Comparison of ENCODE assay signal across 18 cellular contexts in the genomic region with DNA sequence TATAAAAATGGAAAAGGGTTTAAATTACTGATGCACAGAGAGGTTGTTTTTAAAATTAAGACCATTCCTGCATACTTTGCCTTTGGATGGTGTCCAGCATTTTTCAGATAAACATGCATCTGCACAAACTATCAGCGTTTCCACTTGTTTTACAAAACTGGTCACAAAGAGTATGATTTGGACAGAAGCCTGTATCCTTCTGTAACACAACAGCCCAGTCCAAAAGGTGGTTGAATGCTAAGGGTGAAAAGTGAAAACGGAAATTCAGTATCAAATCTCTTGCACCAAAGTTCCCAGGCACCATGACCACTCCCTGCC. TPM values are rescaled to one million over a fixed set of nuclear protein-coding genes. Genes with fewer than 3 reads are reported as not detected.
A peak's percentile ranks its signal among the peaks of the same experiment; 100 is the strongest.
DNase-seq lines count a peak whose midpoint lies in the region; ATAC-seq and TF ChIP-seq lines count a peak whose summit lies in the region.
"Had no signal": no experiment of that assay in that cellular context is flagged by ENCODE, and none has a peak within 500 bp of the region (broad histone marks: within the 10 kb centered on the region; RNA-seq: fewer than 3 reads in every experiment).

No MANE protein-coding gene starts in this region.

- H3K4me2 ChIP-seq in GM23248 (ENCODE audit: unreplicated experiment) (no peak overlapping the region), mesenchymal stem cell (ENCODE audit: low read length, poor library complexity, severe bottlenecking) (no peak overlapping the region)
- H3K4me2 ChIP-seq: neural progenitor cell had no signal

- no peaks in the 10 kb centered on the region for H3K79me2 ChIP-seq in GM23248 (ENCODE audit: insufficient read depth)

- peaks cover 10% of the 10 kb centered on the region for H3K79me1 ChIP-seq in mesenchymal stem cell (replicated peaks; ENCODE audit: low read length, poor library complexity, severe bottlenecking)

- TF ChIP-seq POLR2A in esophagus muscularis mucosa (IDR thresholded peaks at IDR 0.05; ENCODE audit: low read depth) (no peak), upper lobe of left lung (IDR thresholded peaks at IDR 0.05) (no peak)

- H2AK5ac ChIP-seq in mesenchymal stem cell (ENCODE audit: low read length, severe bottlenecking): no peak overlapping the region

- peaks cover 38% of the 10 kb centered on the region for H3K4me1 ChIP-seq in CD4-positive, CD25-positive, alpha-beta regulatory T cell (ENCODE audit: control insufficient read depth, insufficient read depth, low read length, poor library complexity, severe bottlenecking)
- H3K4me1 ChIP-seq in GM23248 (ENCODE audit: insufficient read depth) (peaks cover 25% of the 10 kb centered on the region), esophagus muscularis mucosa (peaks cover 45 to 81% (median 74%) of the 10 kb centered on the region in 4 donors), mesenchymal stem cell (ENCODE audit: control insufficient read depth, insufficient read depth, low read depth, low read length) (peaks cover 7% of the 10 kb centered on the region), upper lobe of left lung (peaks cover 19 to 52% (median 39%) of the 10 kb centered on the region in 4 donors), SJCRH30 (peaks cover 60% of the 10 kb centered on the region)

- TF ChIP-seq EP300 in esophagus muscularis mucosa (IDR thresholded peaks at IDR 0.05) (no peak), upper lobe of left lung (IDR thresholded peaks at IDR 0.05) (no peak)

- H2BK12ac ChIP-seq in mesenchymal stem cell (ENCODE audit: low read length in 2 of 2): no peak overlapping the region

- H2BK15ac ChIP-seq in mesenchymal stem cell (ENCODE audit: low read depth, poor library complexity, severe bottlenecking): no peak overlapping the region

- no peaks in the 10 kb centered on the region for H4K20me1 ChIP-seq in GM23248 (ENCODE audit: insufficient read depth)

- H3K27ac Mint-ChIP-seq in CD4-positive, CD25-positive, alpha-beta regulatory T cell: peak overlapping the region; percentile 72 to 93 (median 92)
- H3K27ac Mint-ChIP-seq: neural progenitor cell had no signal

- 28 to 30% methylated on average over 2 of the region's 2 CpGs for whole genome bisulfite sequencing in GM23248 (ENCODE audit: low coverage in 1 of 2, low lambda C conversion rate in 2 of 2, missing lambda C conversion rate in 2 of 2), 2 experiments
- 41% methylated on average over 2 of the region's 2 CpGs for WGBS in esophagus muscularis mucosa
- no CpG with 5 or more reads among the region's 2 CpGs for WGBS in mesenchymal stem cell
- 32 to 51% methylated on average over 2 of the region's 2 CpGs for WGBS in upper lobe of left lung, 2 donors

- H3K14ac ChIP-seq in mesenchymal stem cell (ENCODE audit: low read length in 2 of 2): no peak overlapping the region

- H3K9me3 ChIP-seq in CD4-positive, CD25-positive, alpha-beta regulatory T cell (ENCODE audit: control insufficient read depth in 2 of 2, low read length in 2 of 2): no peaks in the 10 kb centered on the region
- no peaks in the 10 kb centered on the region for H3K9me3 ChIP-seq in GM23248 (ENCODE audit: low read depth)
- no peaks in the 10 kb centered on the region for H3K9me3 ChIP-seq in esophagus muscularis mucosa
- no peaks in the 10 kb centered on the region for H3K9me3 ChIP-seq in mesenchymal stem cell (ENCODE audit: control insufficient read depth, low read length)
- no peaks in the 10 kb centered on the region for H3K9me3 ChIP-seq in upper lobe of left lung
- H3K9me3 ChIP-seq in SJCRH30 (replicated peaks): no peaks in the 10 kb centered on the region
- H3K9me3 ChIP-seq: Peyer's patch had no signal

- H3K18ac ChIP-seq in mesenchymal stem cell (ENCODE audit: low read depth in 1 of 2, low read length in 2 of 2): no peak overlapping the region

- H3K36me3 Mint-ChIP-seq in CD4-positive, CD25-positive, alpha-beta regulatory T cell: peaks cover 22% of the 10 kb centered on the region
- H3K36me3 Mint-ChIP-seq: neural progenitor cell had no signal

- intact Hi-C loops in esophagus muscularis mucosa (cut with DNase I): no loop called here

- no peaks in the 10 kb centered on the region for H3K36me3 ChIP-seq in CD4-positive, CD25-positive, alpha-beta regulatory T cell (ENCODE audit: control insufficient read depth, insufficient read depth, low read length)
- no peaks in the 10 kb centered on the region for H3K36me3 ChIP-seq in GM23248 (ENCODE audit: low read depth)
- H3K36me3 ChIP-seq in esophagus muscularis mucosa: no peaks in the 10 kb centered on the region
- H3K36me3 ChIP-seq in mesenchymal stem cell (ENCODE audit: control insufficient read depth in 1 of 2, insufficient read depth in 2 of 2, low read depth in 1 of 2, low read length in 2 of 2): no peaks in the 10 kb centered on the region
- H3K36me3 ChIP-seq in upper lobe of left lung: no peaks in the 10 kb centered on the region
- H3K36me3 ChIP-seq in SJCRH30: no peaks in the 10 kb centered on the region
- H3K36me3 ChIP-seq: neural progenitor cell, Peyer's patch had no signal

- H3K9me2 ChIP-seq in GM23248 (ENCODE audit: insufficient read depth): no peaks in the 10 kb centered on the region

- no peak overlapping the region for H4K91ac ChIP-seq in mesenchymal stem cell (ENCODE audit: low read length)

- TF ChIP-seq CTCF in esophagus muscularis mucosa (IDR thresholded peaks at IDR 0.05) (no peak), upper lobe of left lung (IDR thresholded peaks at IDR 0.05) (no peak)

- H3K27me3 ChIP-seq in CD4-positive, CD25-positive, alpha-beta regulatory T cell (ENCODE audit: control insufficient read depth, insufficient read depth, low read length): no peaks in the 10 kb centered on the region
- no peaks in the 10 kb centered on the region for H3K27me3 ChIP-seq in GM23248 (replicated peaks; ENCODE audit: insufficient read depth)
- no peaks in the 10 kb centered on the region for H3K27me3 ChIP-seq in esophagus muscularis mucosa
- no peaks in the 10 kb centered on the region for H3K27me3 ChIP-seq in mesenchymal stem cell (ENCODE audit: control insufficient read depth in 1 of 2, insufficient read depth in 1 of 2, low read length in 2 of 2)
- H3K27me3 ChIP-seq in upper lobe of left lung: no peaks in the 10 kb centered on the region
- H3K27me3 ChIP-seq in SJCRH30: no peaks in the 10 kb centered on the region
- H3K27me3 ChIP-seq: neural progenitor cell, Peyer's patch had no signal

- no peak overlapping the region for H2BK5ac ChIP-seq in mesenchymal stem cell (ENCODE audit: low read depth, low read length, poor library complexity, severe bottlenecking)

- ATAC-seq in CD4-positive, CD25-positive, alpha-beta regulatory T cell (ENCODE audit: low read depth in 2 of 2): no peak
- ATAC-seq in upper lobe of left lung (ENCODE audit: low FRiP score in 2 of 2): no peak
- ATAC-seq in esophagus mucosa: no peak

- H3K9ac ChIP-seq in GM23248 (no peak overlapping the region), mesenchymal stem cell (ENCODE audit: low read length) (peak overlapping the region; percentile 4)
- H3K9ac ChIP-seq: neural progenitor cell had no signal

- in situ Hi-C loops in GM23248 (cut with MboI): no loop called here

- peaks cover 38 to 99% (median 62%) of the 10 kb centered on the region in 4 donors for H3K4me1 Mint-ChIP-seq in CD4-positive, CD25-positive, alpha-beta regulatory T cell

- H2AFZ ChIP-seq in GM23248 (no peak overlapping the region), mesenchymal stem cell (ENCODE audit: low read depth, low read length) (no peak overlapping the region)
- H2AFZ ChIP-seq: neural progenitor cell had no signal

- no peak for DNase-seq in CD4-positive, CD25-positive, alpha-beta regulatory T cell
- DNase-seq in GM23248 (peak; percentile 17), esophagus muscularis mucosa (ENCODE audit: extremely low spot score) (no peak), mesenchymal stem cell (no peak), upper lobe of left lung (no peak), SJCRH30 (no peak), midbrain (lab: John Stamatoyannopoulos, UW) (no peak)
- DNase-seq: activated CD8-positive, alpha-beta memory T cell treated with anti-CD3 and anti-CD28 coated beads for 24 hours; activated naive CD4-positive, alpha-beta T cell; foreskin melanocyte; GF-D8; Karpas-422; NCI-H1105 treated with DMSO at 0.1 percent for 48 hours; NCI-H748 treated with DMSO at 0.1 percent for 48 hours; Peyer's patch had no signal

- no peaks in the 10 kb centered on the region for H3K27me3 Mint-ChIP-seq in CD4-positive, CD25-positive, alpha-beta regulatory T cell

- H3K4ac ChIP-seq in mesenchymal stem cell (ENCODE audit: low read depth in 1 of 2, low read length in 2 of 2): no peak overlapping the region

- peak overlapping the region in 2 of 4 donors; percentile 45 to 61 for H3K4me3 Mint-ChIP-seq in CD4-positive, CD25-positive, alpha-beta regulatory T cell
- H3K4me3 Mint-ChIP-seq: neural progenitor cell had no signal

- no peak overlapping the region for H3K27ac ChIP-seq in CD4-positive, CD25-positive, alpha-beta regulatory T cell (ENCODE audit: insufficient read depth, low read length, poor library complexity, severe bottlenecking)
- H3K27ac ChIP-seq in GM23248: no peak overlapping the region
- peak overlapping the region; percentile 11 to 58 (median 31) for H3K27ac ChIP-seq in esophagus muscularis mucosa (replicated peaks in 1 of 4)
- H3K27ac ChIP-seq in mesenchymal stem cell (ENCODE audit: low read length, poor library complexity, severe bottlenecking): no peak overlapping the region
- H3K27ac ChIP-seq in upper lobe of left lung: no peak overlapping the region
- H3K27ac ChIP-seq in SJCRH30: no peak overlapping the region; the same call in 1 of the 2 replicates
- H3K27ac ChIP-seq: neural progenitor cell, Peyer's patch had no signal

- no peak overlapping the region for H2BK120ac ChIP-seq in mesenchymal stem cell (ENCODE audit: low read depth, low read length)

- H3K4me3 ChIP-seq in CD4-positive, CD25-positive, alpha-beta regulatory T cell (ENCODE audit: low read depth, low read length): peak overlapping the region; percentile 21
- H3K4me3 ChIP-seq in GM23248 (no peak overlapping the region), esophagus muscularis mucosa (no peak overlapping the region), mesenchymal stem cell (ENCODE audit: insufficient read depth in 1 of 2, low read depth in 1 of 2, low read length in 2 of 2) (no peak overlapping the region), upper lobe of left lung (no peak overlapping the region), SJCRH30 (no peak overlapping the region)
- H3K4me3 ChIP-seq: lung, neural progenitor cell, Peyer's patch had no signal

- peaks cover 12% of the 10 kb centered on the region; the same call in 1 of the 2 replicates for H3F3A ChIP-seq in GM23248 (ENCODE audit: insufficient read depth)

- no peaks in the 10 kb centered on the region for H3K9me3 Mint-ChIP-seq in CD4-positive, CD25-positive, alpha-beta regulatory T cell
- H3K9me3 Mint-ChIP-seq: neural progenitor cell had no signal

- no peak overlapping the region for H3K23ac ChIP-seq in mesenchymal stem cell (ENCODE audit: low read length in 2 of 2)

- no peak overlapping the region for H4K8ac ChIP-seq in mesenchymal stem cell (ENCODE audit: low read length)

RNA-seq across cellular contexts. Expression of gene DOCK9, which starts 21.7 kb away (rescaled TPM):
- total RNA-seq in CD4-positive, CD25-positive, alpha-beta regulatory T cell: 75.0 TPM
- polyA plus RNA-seq in CD4-positive, CD25-positive, alpha-beta regulatory T cell: 1 to 10 TPM; 4.4 to 8.3 (median 6.6) TPM
- total RNA-seq in GM23248 (2014; rRNA removed; shearing (Covaris generic)): 10.7 and 21.2 TPM in 2 replicates
- 3.2 and 4.2 TPM in 2 replicates for polyA plus RNA-seq in GM23248 (2016; fragmentation: Nextera tagmentation; extraction: Ambion mirVana)
- total RNA-seq in esophagus muscularis mucosa (100 to 1,000 TPM; 127 to 191 (median 154) TPM), upper lobe of left lung (100 to 1,000 TPM; 155 to 284 (median 170) TPM), esophagus mucosa (97.3 TPM)
- polyA plus RNA-seq in mesenchymal stem cell (2013, experiment 1 of 2): 22.0 TPM
- polyA plus RNA-seq in mesenchymal stem cell (2013, experiment 2 of 2): 20.8 TPM
- total RNA-seq in SJCRH30 (2014; rRNA removed; shearing (Covaris generic)): 53.7 and 60.5 TPM in 2 replicates

Comparison
In these comparisons a context has a peak if more than half of its experiments do, and no peak if none do; other contexts are left out.
1. H3K27ac ChIP-seq: peak in esophagus muscularis mucosa (4 of 4); none in CD4-positive, CD25-positive, alpha-beta regulatory T cell (single experiment), GM23248 (single experiment), mesenchymal stem cell (single experiment), upper lobe of left lung (0 of 4) and SJCRH30 (single experiment).